ENCODE assay signal across 15 cellular contexts in genomic region chr6:129717287-129717686, GRCh38. TPM values are rescaled to one million over a fixed set of nuclear protein-coding genes. Genes with fewer than 3 reads are reported as not detected.
DNase-seq lines count a peak whose midpoint lies in the region; ATAC-seq, FAIRE-seq and TF ChIP-seq lines count a peak whose summit lies in the region.
"Had no signal": no experiment of that assay in that cellular context is flagged by ENCODE, and none has a peak within 500 bp of the region (broad histone marks: within the 10 kb centered on the region; RNA-seq: fewer than 3 reads in every experiment).

No MANE protein-coding gene starts in this region.

- H3K27ac ChIP-seq in GM23248: no peak overlapping the region
- H3K27ac ChIP-seq in fibroblast of lung (ENCODE audit: insufficient read depth, low read length): no peak overlapping the region
- H3K27ac ChIP-seq in parathyroid adenoma: no peak overlapping the region
- H3K27ac ChIP-seq: RWPE1 had no signal

- WGBS in GM23248 (ENCODE audit: low coverage in 1 of 2, low lambda C conversion rate in 2 of 2, missing lambda C conversion rate in 2 of 2), 2 experiments: 16 to 17% methylated on average over 5 of the region's 5 CpGs

- peak; percentile 72 for ATAC-seq in SK-N-SH treated with all-trans-retinoic acid at 6 μM for 48 hours
- ATAC-seq: activated T-cell treated with anti-CD3 and anti-CD28 coated beads, Interleukin-2, amount 50 U/mL, for 72 hours had no signal

- H3F3A ChIP-seq in GM23248 (ENCODE audit: insufficient read depth): no peaks in the 10 kb centered on the region

- H3K4me1 ChIP-seq in GM23248 (ENCODE audit: insufficient read depth) (peaks cover 9% of the 10 kb centered on the region; the same call in 1 of the 2 replicates), fibroblast of lung (ENCODE audit: control insufficient read depth, extremely low read depth, insufficient read depth, low read length) (no peaks in the 10 kb centered on the region), parathyroid adenoma (no peaks in the 10 kb centered on the region)

- H3K27me3 ChIP-seq in GM23248 (replicated peaks; ENCODE audit: insufficient read depth): no peaks in the 10 kb centered on the region
- no peaks in the 10 kb centered on the region for H3K27me3 ChIP-seq in fibroblast of lung (ENCODE audit: control insufficient read depth, insufficient read depth, low read length)
- no peaks in the 10 kb centered on the region for H3K27me3 ChIP-seq in parathyroid adenoma (ENCODE audit: control insufficient read depth, insufficient read depth, low read length)

- TF ChIP-seq CTCF in fibroblast of lung (conservative IDR thresholded peaks at IDR 0.05 in 1 of 2, IDR thresholded peaks at IDR 0.05 in 1 of 2; ENCODE audit: low read depth in 1 of 2, low read length in 2 of 2) (no peak), parathyroid adenoma (IDR thresholded peaks at IDR 0.05) (no peak)

- H3K9me2 ChIP-seq in GM23248 (ENCODE audit: insufficient read depth): no peaks in the 10 kb centered on the region

- H4K20me1 ChIP-seq in GM23248 (ENCODE audit: insufficient read depth): no peaks in the 10 kb centered on the region
- no peaks in the 10 kb centered on the region for H4K20me1 ChIP-seq in fibroblast of lung (ENCODE audit: control insufficient read depth, extremely low read depth, insufficient read depth, low read length)

- in situ Hi-C loops in GM23248 (cut with MboI): no loop called here

- peak overlapping the region; percentile 55 for H3K4me2 ChIP-seq in GM23248 (ENCODE audit: unreplicated experiment)
- no peak overlapping the region for H3K4me2 ChIP-seq in fibroblast of lung (ENCODE audit: extremely low read depth, insufficient read depth, low read length)
- no peak overlapping the region for H3K4me2 ChIP-seq in parathyroid adenoma (ENCODE audit: low read length)

- H2AFZ ChIP-seq in GM23248: peak overlapping the region; percentile 68
- no peak overlapping the region for H2AFZ ChIP-seq in fibroblast of lung (ENCODE audit: low read length)
- H2AFZ ChIP-seq in parathyroid adenoma: peak overlapping the region; percentile 1

- H3K36me3 ChIP-seq in GM23248 (ENCODE audit: low read depth) (no peaks in the 10 kb centered on the region), fibroblast of lung (ENCODE audit: control insufficient read depth, insufficient read depth, low read length) (no peaks in the 10 kb centered on the region), parathyroid adenoma (ENCODE audit: control insufficient read depth, insufficient read depth, low read length) (no peaks in the 10 kb centered on the region)

- H3K79me2 ChIP-seq in GM23248 (ENCODE audit: insufficient read depth) (no peaks in the 10 kb centered on the region), fibroblast of lung (ENCODE audit: control insufficient read depth, insufficient read depth, low read length) (no peaks in the 10 kb centered on the region), parathyroid adenoma (no peaks in the 10 kb centered on the region)

- no peak overlapping the region for H3K9ac ChIP-seq in GM23248
- no peak overlapping the region for H3K9ac ChIP-seq in fibroblast of lung (ENCODE audit: insufficient read depth, low read length)
- no peak overlapping the region for H3K9ac ChIP-seq in parathyroid adenoma

- TF ChIP-seq POLR2A in GM12891 (IDR thresholded peaks at IDR 0.05; ENCODE audit: low read depth, low read length): no peak

- H3K9me3 ChIP-seq in GM23248 (ENCODE audit: low read depth) (no peaks in the 10 kb centered on the region), fibroblast of lung (ENCODE audit: control insufficient read depth, insufficient read depth, low read depth, low read length) (no peaks in the 10 kb centered on the region), parathyroid adenoma (ENCODE audit: control insufficient read depth, low read length) (no peaks in the 10 kb centered on the region)

- no peak for FAIRE-seq in GM12891 (lab: Jason Lieb, UNC)

- H3K4me3 ChIP-seq in GM23248 (peak overlapping the region; percentile 10; the same call in 1 of the 2 replicates), fibroblast of lung (replicated peaks in 1 of 4; ENCODE audit: control extremely low read depth in 1 of 4, insufficient read depth in 1 of 4, low read depth in 3 of 4, low read length in 4 of 4) (no peak overlapping the region), parathyroid adenoma (ENCODE audit: low read depth, low read length) (no peak overlapping the region)

- DNase-seq in GM23248: peak; percentile 85
- peak; percentile 58 to 74 for DNase-seq in fibroblast of lung (ENCODE audit: low read depth in 2 of 2)
- DNase-seq in GM19240 (ENCODE audit: insufficient read length, low spot score): no peak
- DNase-seq in activated naive CD4-positive, alpha-beta T cell treated with anti-CD3 and anti-CD28 coated beads, Interleukin-2, amount 50 U/mL, for 16 hours: no peak
- DNase-seq in activated CD8-positive, alpha-beta memory T cell treated with anti-CD3 and anti-CD28 coated beads, Interleukin-2, amount 50 U/mL, for 4 hours: no peak
- DNase-seq in GM12891 (ENCODE audit: insufficient read length, low spot score): no peak
- DNase-seq: activated CD4-positive, alpha-beta T cell treated with anti-CD3 and anti-CD28 coated beads for 4 hours; activated T-cell treated with anti-CD3 and anti-CD28 coated beads, Interleukin-2, amount 50 U/mL, for 72 hours; KG1; naive B cell; NCI-H187 treated with DMSO at 0.1 percent for 48 hours; T-helper 2 cell had no signal

TF ChIP-seq in SK-N-SH treated with all-trans-retinoic acid at 6 μM for 48 hours, 23 proteins besides CTCF, POLR2A, EP300 and RAD21 (continues in another document):
- TF ChIP-seq SNAI2 (CRISPR knock-in tag; IDR thresholded peaks at IDR 0.05) (no peak), BACH2 (CRISPR knock-in tag; IDR thresholded peaks at IDR 0.05; ENCODE audit: borderline replicate concordance) (no peak), ZNF70 (CRISPR knock-in tag; IDR thresholded peaks at IDR 0.05) (no peak), CSRNP3 (CRISPR knock-in tag; IDR thresholded peaks at IDR 0.05) (no peak)

TF ChIP-seq in GM12891, 5 proteins besides CTCF, POLR2A, EP300 and RAD21:
- no peak for TF ChIP-seq POLR2AphosphoS5 (IDR thresholded peaks at IDR 0.05; ENCODE audit: low read depth, low read length)
- no peak for TF ChIP-seq TAF1 (IDR thresholded peaks at IDR 0.05; ENCODE audit: low read depth, low read length)
- TF ChIP-seq POU2F2 (IDR thresholded peaks at IDR 0.05; ENCODE audit: low read depth, low read length): no peak
- TF ChIP-seq SPI1 (IDR thresholded peaks at IDR 0.05; ENCODE audit: low read depth, low read length): no peak
- TF ChIP-seq PAX5 (IDR thresholded peaks at IDR 0.05; ENCODE audit: insufficient read depth, low read length, severe bottlenecking): no peak

RNA-seq across cellular contexts. Expression of gene ARHGAP18, which starts 7.3 kb away (rescaled TPM):
- 23.8 and 25.3 TPM in 2 replicates for total RNA-seq in GM23248 (2014; rRNA removed; shearing (Covaris generic))
- polyA plus RNA-seq in GM23248 (2016; fragmentation: Nextera tagmentation; extraction: Ambion mirVana) (12.0 and 12.5 TPM in 2 replicates), fibroblast of lung (18.6 and 46.7 TPM in 2 replicates)
- total RNA-seq in fibroblast of lung: 22.9 and 38.3 TPM in 2 replicates
- polyA plus RNA-seq in fibroblast of lung (2012): 14.3 and 45.8 TPM in 2 replicates
- 4.2 and 19.6 TPM in 2 replicates for polyA minus RNA-seq in fibroblast of lung (ENCODE audit: low replicate concordance)
- polyA plus RNA-seq in GM12891 (2012; ENCODE audit: low read depth, missing spikeins): 9.7 TPM

Comparison
In these comparisons a context has a peak if more than half of its experiments do, and no peak if none do; other contexts are left out.
1. DNase-seq: peak in GM23248 (single experiment) and fibroblast of lung (2 of 2); none in GM19240 (single experiment), activated naive CD4-positive, alpha-beta T cell treated with anti-CD3 and anti-CD28 coated beads, Interleukin-2, amount 50 U/mL, for 16 hours (single experiment), activated CD8-positive, alpha-beta memory T cell treated with anti-CD3 and anti-CD28 coated beads, Interleukin-2, amount 50 U/mL, for 4 hours (single experiment) and GM12891 (single experiment).